Comparison of ENCODE assay signal across 8 cellular contexts in the genomic region with DNA sequence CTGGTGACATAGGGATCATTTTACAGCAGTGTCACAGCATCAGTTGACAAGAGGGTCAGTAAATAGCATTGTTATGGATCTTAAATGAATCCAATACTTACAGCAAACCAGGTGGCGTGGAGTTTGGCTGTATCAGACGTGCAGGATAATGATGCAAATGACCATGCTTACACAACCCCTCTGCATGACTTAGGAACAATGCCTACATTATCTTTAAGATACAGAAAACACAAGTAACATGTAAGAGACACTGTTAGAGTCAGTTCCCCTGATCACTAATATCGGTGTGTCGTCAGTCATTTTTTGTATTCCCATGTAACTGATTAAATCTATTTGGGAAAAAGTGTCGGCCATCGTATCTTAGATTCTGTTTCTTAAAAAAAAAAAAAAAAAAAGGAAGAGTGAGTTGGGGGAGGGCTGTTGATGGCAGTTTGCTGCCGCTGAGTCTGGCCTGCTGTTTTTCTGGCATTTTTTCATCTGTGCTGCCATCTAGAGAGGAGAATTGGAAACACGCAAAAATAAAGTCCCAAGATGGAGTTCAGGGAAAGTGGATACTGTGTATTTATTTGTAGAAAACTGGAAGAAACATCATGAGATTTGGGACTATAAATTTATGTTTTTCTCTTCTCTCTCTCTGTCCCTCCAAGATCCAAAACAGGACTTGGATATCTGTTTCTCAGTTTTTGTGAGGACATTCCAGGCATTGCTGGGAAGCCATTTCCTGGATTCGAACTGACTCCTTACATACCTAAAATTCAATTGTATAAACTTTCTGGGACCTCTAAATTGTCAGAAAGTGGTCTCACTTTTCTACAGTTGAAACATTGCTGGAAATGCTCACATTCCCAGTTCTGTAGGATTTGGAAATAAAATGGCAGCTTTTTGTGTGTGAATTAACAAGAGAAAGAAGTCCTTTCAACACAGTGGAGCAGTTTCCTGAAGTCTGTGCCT.
DNase-seq lines count a peak whose midpoint lies in the region; ATAC-seq, FAIRE-seq and TF ChIP-seq lines count a peak whose summit lies in the region.

No MANE protein-coding gene starts in this region.

- peaks cover 3 to 13% of the 10 kb centered on the region in 2 experiments; a peak in 3 of 4 replicates for H3K4me1 ChIP-seq in SK-N-SH (ENCODE audit: control insufficient read depth in 1 of 2, insufficient read depth in 2 of 2, low read depth in 1 of 2, low read length in 1 of 2)
- H3K4me1 ChIP-seq in kidney (ENCODE audit: control insufficient read depth in 1 of 2, insufficient read depth in 1 of 2, low read depth in 1 of 2, low read length in 2 of 2): peaks cover 0 to 3% of the 10 kb centered on the region in 2 donors

- no peaks in the 10 kb centered on the region for H3K9me2 ChIP-seq in SK-N-SH

- FAIRE-seq in kidney (lab: Jason Lieb, UNC): peak; percentile 90

- H3K79me2 ChIP-seq in SK-N-SH (ENCODE audit: insufficient read depth): no peaks in the 10 kb centered on the region

- DNase-seq in GM10266 (ENCODE audit: extremely low spot score): peak; percentile 53
- peak; percentile 75 for DNase-seq in NCI-H1048 (lab: John Stamatoyannopoulos, UW)
- peak; percentile 46 for DNase-seq in SK-N-SH
- peak; percentile 84 for DNase-seq in cerebellar cortex (ENCODE audit: low spot score)
- DNase-seq in kidney: no peak
- peak; percentile 10 to 41 for DNase-seq in stimulated activated CD4-positive, alpha-beta T cell treated with anti-CD3 and anti-CD28 coated beads, Interleukin-2, amount 100 ng/mL, for 24 hours

- peak overlapping the region; percentile 93 for H2AFZ ChIP-seq in SK-N-SH (ENCODE audit: low read depth)

- H3K9ac ChIP-seq in SK-N-SH: peak overlapping the region; percentile 7; the same call in 1 of the 2 replicates
- H3K9ac ChIP-seq in kidney (ENCODE audit: low read length in 2 of 2): peak overlapping the region in 1 of 2 donors; percentile 14

- intact Hi-C loops in kidney (cut with DNase I): loop anchor here (5.0 to 10.0 kb wide), 2 partner anchors 165 to 392 kb away; no protein-coding TSS in a partner anchor

- peak; percentile 87 for TF ChIP-seq RAD21 in SK-N-SH (IDR thresholded peaks at IDR 0.05; ENCODE audit: low read length)

- no peaks in the 10 kb centered on the region for H3K27me3 ChIP-seq in SK-N-SH (ENCODE audit: insufficient read depth)

- no peaks in the 10 kb centered on the region for H4K20me1 ChIP-seq in SK-N-SH (ENCODE audit: insufficient read depth)

- H3K4me3 ChIP-seq in SK-N-SH (ENCODE audit: low read depth in 2 of 2, low read length in 1 of 2) (no peak overlapping the region; a peak in 1 of 4 replicates), kidney (ENCODE audit: low read length in 2 of 2) (no peak overlapping the region)

- POLR2A ChIA-PET in SK-N-SH (lab: Yijun Ruan, JAX): interaction anchor here (0.6 kb wide), 1 partner anchor 168 kb away, joined by 3 read pairs; no protein-coding TSS in a partner anchor

- CTCF ChIA-PET in SK-N-SH (lab: Yijun Ruan, JAX): interaction anchor here (0.7 to 7.2 kb wide), 19 partner anchors 26 to 1193 kb away, joined by 3 to 90 read pairs (median 4); a partner anchor contains a TSS

- H3F3A ChIP-seq in SK-N-SH (replicated peaks; ENCODE audit: insufficient read depth): peaks cover 15% of the 10 kb centered on the region

- no peak for TF ChIP-seq EP300 in SK-N-SH (IDR thresholded peaks at IDR 0.05; ENCODE audit: borderline replicate concordance in 1 of 2, low read depth in 1 of 2, low read length in 1 of 2)

- H3K36me3 ChIP-seq in SK-N-SH (replicated peaks in 1 of 2; ENCODE audit: control insufficient read depth in 1 of 2, insufficient read depth in 2 of 2, low read length in 1 of 2) (peaks cover 2 to 5% of the 10 kb centered on the region in 2 experiments), kidney (ENCODE audit: control insufficient read depth in 1 of 2, insufficient read depth in 2 of 2, low read length in 2 of 2) (no peaks in the 10 kb centered on the region)

- TF ChIP-seq CTCF in 22Rv1 (IDR thresholded peaks at IDR 0.05) (peak; percentile 56), GM10266 (IDR thresholded peaks at IDR 0.05; ENCODE audit: control insufficient read depth, insufficient read depth, low read depth, missing control alignments) (peak; percentile 64), SK-N-SH (IDR thresholded peaks at IDR 0.05) (peak; percentile 75), kidney (IDR thresholded peaks at IDR 0.05; ENCODE audit: borderline replicate concordance, extremely low read depth, insufficient read depth) (peak; percentile 82)

- H3K9me3 ChIP-seq in SK-N-SH (no peaks in the 10 kb centered on the region), kidney (ENCODE audit: control insufficient read depth in 1 of 2, low read length in 2 of 2) (no peaks in the 10 kb centered on the region)

- peak; percentile 78 for ATAC-seq in HG02571 (IDR thresholded peaks at IDR 0.05; ENCODE audit: unreplicated experiment)

- H3K27ac ChIP-seq in 22Rv1: no peak overlapping the region
- H3K27ac ChIP-seq in SK-N-SH (ENCODE audit: low read depth in 2 of 2, low read length in 1 of 2): peak overlapping the region; percentile 58 to 67
- peak overlapping the region; percentile 56 to 76 for H3K27ac ChIP-seq in kidney (ENCODE audit: low read depth in 2 of 2, low read length in 2 of 2)

- H3K4me2 ChIP-seq in SK-N-SH: peak overlapping the region; percentile 6; the same call in 1 of the 2 replicates

- WGBS in SK-N-SH (ENCODE audit: low lambda C conversion rate): 41% methylated on average over 9 of the region's 9 CpGs

TF ChIP-seq in SK-N-SH, 30 proteins besides CTCF, POLR2A, EP300 and RAD21 (continues in another document):
- TF ChIP-seq, protein P1, sequence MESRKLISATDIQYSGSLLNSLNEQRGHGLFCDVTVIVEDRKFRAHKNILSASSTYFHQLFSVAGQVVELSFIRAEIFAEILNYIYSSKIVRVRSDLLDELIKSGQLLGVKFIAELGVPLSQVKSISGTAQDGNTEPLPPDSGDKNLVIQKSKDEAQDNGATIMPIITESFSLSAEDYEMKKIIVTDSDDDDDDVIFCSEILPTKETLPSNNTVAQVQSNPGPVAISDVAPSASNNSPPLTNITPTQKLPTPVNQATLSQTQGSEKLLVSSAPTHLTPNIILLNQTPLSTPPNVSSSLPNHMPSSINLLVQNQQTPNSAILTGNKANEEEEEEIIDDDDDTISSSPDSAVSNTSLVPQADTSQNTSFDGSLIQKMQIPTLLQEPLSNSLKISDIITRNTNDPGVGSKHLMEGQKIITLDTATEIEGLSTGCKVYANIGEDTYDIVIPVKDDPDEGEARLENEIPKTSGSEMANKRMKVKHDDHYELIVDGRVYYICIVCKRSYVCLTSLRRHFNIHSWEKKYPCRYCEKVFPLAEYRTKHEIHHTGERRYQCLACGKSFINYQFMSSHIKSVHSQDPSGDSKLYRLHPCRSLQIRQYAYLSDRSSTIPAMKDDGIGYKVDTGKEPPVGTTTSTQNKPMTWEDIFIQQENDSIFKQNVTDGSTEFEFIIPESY (IDR thresholded peaks at IDR 0.05; ENCODE audit: borderline replicate concordance, low read depth): no peak
- TF ChIP-seq GATA2 (CRISPR knock-in tag; IDR thresholded peaks at IDR 0.05) (no peak), TCF12 (IDR thresholded peaks at IDR 0.05) (no peak; the same call in 1 of the 2 replicates), ELF1 (IDR thresholded peaks at IDR 0.05) (no peak), POLR2AphosphoS5 (IDR thresholded peaks at IDR 0.05; ENCODE audit: low read depth, low read length) (no peak), SIN3A (IDR thresholded peaks at IDR 0.05; ENCODE audit: borderline replicate concordance, low read depth, low read length) (no peak), RFX5 (IDR thresholded peaks at IDR 0.05; ENCODE audit: low read length) (no peak)
- TF ChIP-seq, protein P2, sequence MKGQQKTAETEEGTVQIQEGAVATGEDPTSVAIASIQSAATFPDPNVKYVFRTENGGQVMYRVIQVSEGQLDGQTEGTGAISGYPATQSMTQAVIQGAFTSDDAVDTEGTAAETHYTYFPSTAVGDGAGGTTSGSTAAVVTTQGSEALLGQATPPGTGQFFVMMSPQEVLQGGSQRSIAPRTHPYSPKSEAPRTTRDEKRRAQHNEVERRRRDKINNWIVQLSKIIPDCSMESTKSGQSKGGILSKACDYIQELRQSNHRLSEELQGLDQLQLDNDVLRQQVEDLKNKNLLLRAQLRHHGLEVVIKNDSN (IDR thresholded peaks at IDR 0.05; ENCODE audit: borderline replicate concordance, low read depth): no peak
- TF ChIP-seq, protein P3, sequence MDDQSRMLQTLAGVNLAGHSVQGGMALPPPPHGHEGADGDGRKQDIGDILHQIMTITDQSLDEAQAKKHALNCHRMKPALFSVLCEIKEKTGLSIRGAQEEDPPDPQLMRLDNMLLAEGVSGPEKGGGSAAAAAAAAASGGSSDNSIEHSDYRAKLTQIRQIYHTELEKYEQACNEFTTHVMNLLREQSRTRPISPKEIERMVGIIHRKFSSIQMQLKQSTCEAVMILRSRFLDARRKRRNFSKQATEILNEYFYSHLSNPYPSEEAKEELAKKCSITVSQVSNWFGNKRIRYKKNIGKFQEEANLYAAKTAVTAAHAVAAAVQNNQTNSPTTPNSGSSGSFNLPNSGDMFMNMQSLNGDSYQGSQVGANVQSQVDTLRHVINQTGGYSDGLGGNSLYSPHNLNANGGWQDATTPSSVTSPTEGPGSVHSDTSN (IDR thresholded peaks at IDR 0.05): no peak
- TF ChIP-seq, protein P4, sequence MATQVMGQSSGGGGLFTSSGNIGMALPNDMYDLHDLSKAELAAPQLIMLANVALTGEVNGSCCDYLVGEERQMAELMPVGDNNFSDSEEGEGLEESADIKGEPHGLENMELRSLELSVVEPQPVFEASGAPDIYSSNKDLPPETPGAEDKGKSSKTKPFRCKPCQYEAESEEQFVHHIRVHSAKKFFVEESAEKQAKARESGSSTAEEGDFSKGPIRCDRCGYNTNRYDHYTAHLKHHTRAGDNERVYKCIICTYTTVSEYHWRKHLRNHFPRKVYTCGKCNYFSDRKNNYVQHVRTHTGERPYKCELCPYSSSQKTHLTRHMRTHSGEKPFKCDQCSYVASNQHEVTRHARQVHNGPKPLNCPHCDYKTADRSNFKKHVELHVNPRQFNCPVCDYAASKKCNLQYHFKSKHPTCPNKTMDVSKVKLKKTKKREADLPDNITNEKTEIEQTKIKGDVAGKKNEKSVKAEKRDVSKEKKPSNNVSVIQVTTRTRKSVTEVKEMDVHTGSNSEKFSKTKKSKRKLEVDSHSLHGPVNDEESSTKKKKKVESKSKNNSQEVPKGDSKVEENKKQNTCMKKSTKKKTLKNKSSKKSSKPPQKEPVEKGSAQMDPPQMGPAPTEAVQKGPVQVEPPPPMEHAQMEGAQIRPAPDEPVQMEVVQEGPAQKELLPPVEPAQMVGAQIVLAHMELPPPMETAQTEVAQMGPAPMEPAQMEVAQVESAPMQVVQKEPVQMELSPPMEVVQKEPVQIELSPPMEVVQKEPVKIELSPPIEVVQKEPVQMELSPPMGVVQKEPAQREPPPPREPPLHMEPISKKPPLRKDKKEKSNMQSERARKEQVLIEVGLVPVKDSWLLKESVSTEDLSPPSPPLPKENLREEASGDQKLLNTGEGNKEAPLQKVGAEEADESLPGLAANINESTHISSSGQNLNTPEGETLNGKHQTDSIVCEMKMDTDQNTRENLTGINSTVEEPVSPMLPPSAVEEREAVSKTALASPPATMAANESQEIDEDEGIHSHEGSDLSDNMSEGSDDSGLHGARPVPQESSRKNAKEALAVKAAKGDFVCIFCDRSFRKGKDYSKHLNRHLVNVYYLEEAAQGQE (IDR thresholded peaks at IDR 0.05; ENCODE audit: low read depth, low read length): no peak
